8 cellular contexts compared by ENCODE assay signal in genomic region chr4:87006531-87007344, GRCh38.
A peak's percentile ranks its signal among the peaks of the same experiment; 100 is the strongest.
DNase-seq lines count a peak whose midpoint lies in the region; ATAC-seq, FAIRE-seq and TF ChIP-seq lines count a peak whose summit lies in the region.

No MANE protein-coding gene starts in this region.

- no peaks in the 10 kb centered on the region for H3K9me2 ChIP-seq in GM23248 (ENCODE audit: insufficient read depth)
- H3K9me2 ChIP-seq in Karpas-422 (replicated peaks; ENCODE audit: insufficient read depth, low read length), result no peaks in the 10 kb centered on the region

- H3K79me2 ChIP-seq in GM23248 (ENCODE audit: insufficient read depth) (peaks cover 46% of the 10 kb centered on the region), Karpas-422 (ENCODE audit: low read length) (no peaks in the 10 kb centered on the region)

- H3K4me1 Mint-ChIP-seq in natural killer cell, result peaks cover 46 to 55% of the 10 kb centered on the region in 2 donors

- H3K9ac ChIP-seq in GM23248 (peak overlapping the region; percentile 86), Karpas-422 (ENCODE audit: low read length) (peak overlapping the region; percentile 72)

- DNase-seq in EL, result peak; percentile 93
- peak; percentile 94 for DNase-seq in GM23248
- DNase-seq in Karpas-422, result peak; percentile 90
- peak; percentile 80 for DNase-seq in RCC 7860 (ENCODE audit: low spot score)
- DNase-seq in activated T-helper 1 cell treated with anti-CD3 and anti-CD28 coated beads, Interleukin-2, amount 50 U/mL, for 16 hours (ENCODE audit: low read depth in 1 of 2, low spot score in 1 of 2), result peak; percentile 77 to 80
- DNase-seq in fibroblast of mammary gland (ENCODE audit: low read depth), result peak; percentile 87
- DNase-seq in natural killer cell, result peak; percentile 94
- DNase-seq in stimulated activated naive CD4-positive, alpha-beta T cell (lab: John Stamatoyannopoulos, UW), result peak; percentile 84 to 91 (median 87)

- H3K27me3 ChIP-seq in GM23248 (replicated peaks; ENCODE audit: insufficient read depth) (no peaks in the 10 kb centered on the region), Karpas-422 (ENCODE audit: low read length) (no peaks in the 10 kb centered on the region)

- no peaks in the 10 kb centered on the region for H3K36me3 ChIP-seq in GM23248 (ENCODE audit: low read depth)
- no peaks in the 10 kb centered on the region for H3K36me3 ChIP-seq in Karpas-422 (ENCODE audit: insufficient read depth, low read length)

- H2AFZ ChIP-seq in GM23248 (peak overlapping the region; percentile 83), Karpas-422 (ENCODE audit: low read length) (peak overlapping the region; percentile 84)

- TF ChIP-seq CTCF in fibroblast of mammary gland (conservative IDR thresholded peaks at IDR 0.05; ENCODE audit: control insufficient read depth, insufficient read depth, low read depth, low read length), result peak; percentile 22
- TF ChIP-seq CTCF in natural killer cell (IDR thresholded peaks at IDR 0.05), result peak; percentile 11

- no peaks in the 10 kb centered on the region for H3K36me3 Mint-ChIP-seq in natural killer cell

- no peak for FAIRE-seq in RCC 7860 (lab: Jason Lieb, UNC)

- H3K4me1 ChIP-seq in GM23248 (ENCODE audit: insufficient read depth) (peaks cover 30% of the 10 kb centered on the region), Karpas-422 (ENCODE audit: low read length) (peaks cover 37% of the 10 kb centered on the region)

- H3K4me2 ChIP-seq in GM23248 (ENCODE audit: unreplicated experiment) (peak overlapping the region; percentile 98), Karpas-422 (ENCODE audit: low read depth, low read length, poor library complexity, severe bottlenecking) (peak overlapping the region; percentile 75)

- in situ Hi-C loops in GM23248 (cut with MboI), result no loop called here

- no peaks in the 10 kb centered on the region for H3K9me3 Mint-ChIP-seq in natural killer cell

- H3K9me3 ChIP-seq in GM23248 (ENCODE audit: low read depth) (no peaks in the 10 kb centered on the region), Karpas-422 (ENCODE audit: low read length) (no peaks in the 10 kb centered on the region)

- H3K4me3 ChIP-seq in GM23248 (peak overlapping the region; percentile 92), Karpas-422 (ENCODE audit: low read length) (peak overlapping the region; percentile 75), fibroblast of mammary gland (ENCODE audit: control insufficient read depth, low read depth, low read length) (peak overlapping the region; percentile 61)

- H3K27ac ChIP-seq in GM23248, result peak overlapping the region; percentile 90
- H3K27ac ChIP-seq in Karpas-422 (ENCODE audit: low read length), result peak overlapping the region; percentile 8

- H3F3A ChIP-seq in GM23248 (ENCODE audit: insufficient read depth), result peaks cover 35% of the 10 kb centered on the region

- H3K27me3 Mint-ChIP-seq in natural killer cell (ENCODE audit: low read depth in 2 of 2), result no peaks in the 10 kb centered on the region

- WGBS in GM23248 (ENCODE audit: low coverage in 1 of 2, low lambda C conversion rate in 2 of 2, missing lambda C conversion rate in 2 of 2), 2 experiments, result 1% methylated on average over 65 to 76 of the region's 76 CpGs

- H3K4me3 Mint-ChIP-seq in natural killer cell, result peak overlapping the region; percentile 97

- H4K20me1 ChIP-seq in GM23248 (ENCODE audit: insufficient read depth), result no peaks in the 10 kb centered on the region
- peaks cover 26% of the 10 kb centered on the region; the same call in 1 of the 2 replicates for H4K20me1 ChIP-seq in Karpas-422 (ENCODE audit: insufficient read depth, low read depth, low read length)

- peak overlapping the region; percentile 97 to 99 for H3K27ac Mint-ChIP-seq in natural killer cell

- intact Hi-C loops in natural killer cell (cut with micrococcal nuclease), result loop anchor here (1.0 to 10.0 kb wide), 7 partner anchors 66 to 1448 kb away; partner anchors contain the start of genes AFF1, HERC5, KLHL8 and PPM1K

- ATAC-seq in natural killer cell, result peak; percentile 79 to 93 (median 84)

Comparison
In these comparisons a context has a peak if more than half of its experiments do, and no peak if none do; other contexts are left out.
1. Peak in every context shown above with its lines: DNase-seq, ATAC-seq, H3K4me3 ChIP-seq and H3K27ac ChIP-seq.